ENCODE assay signal across 1 cellular context in the genomic region with DNA sequence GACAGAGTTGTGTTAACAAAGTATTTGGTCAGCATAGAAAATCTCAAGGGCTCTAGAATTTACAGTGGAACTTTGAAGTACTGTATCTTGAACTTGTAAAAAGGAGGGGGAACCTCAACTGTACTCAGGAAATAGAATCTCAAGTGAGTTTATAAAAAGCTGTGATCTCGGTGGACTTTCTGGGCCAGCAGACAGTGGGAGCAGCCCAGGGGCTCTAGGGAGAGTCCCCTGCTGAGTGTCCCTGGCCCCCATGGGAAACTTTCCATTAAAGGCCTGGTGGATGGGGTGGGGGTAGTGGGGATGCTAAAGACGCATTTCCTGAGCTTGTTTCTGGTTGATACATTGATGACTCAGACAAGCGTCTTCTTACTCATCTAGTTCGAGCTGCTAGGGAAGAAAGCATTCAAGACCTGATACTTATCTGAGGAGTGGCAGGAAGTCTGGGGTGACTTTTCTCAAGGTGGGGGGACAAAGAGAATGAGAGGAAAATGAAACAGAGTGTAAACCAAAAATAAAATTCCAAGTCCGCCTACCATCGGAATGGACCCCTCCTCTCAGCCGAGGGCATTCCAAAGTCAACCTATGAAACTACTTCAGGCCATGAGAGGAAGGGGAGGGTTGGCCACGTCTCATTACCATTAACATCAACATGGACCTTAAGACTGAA.
TF ChIP-seq lines count a peak whose summit lies in the region.

No MANE protein-coding gene starts in this region.

TF ChIP-seq in K562, 482 proteins besides CTCF, POLR2A, EP300 and RAD21 (continued from another document):
- TF ChIP-seq ZNF318 (IDR thresholded peaks at IDR 0.05; ENCODE audit: borderline replicate concordance in 1 of 2, low read depth in 1 of 2): no peak
- TF ChIP-seq CBFA2T3 (IDR thresholded peaks at IDR 0.05): 0 out of 2 replicates have a peak, but pooled peaks have one; percentile 42
- TF ChIP-seq SMARCA4 (IDR thresholded peaks at IDR 0.05): peak; percentile 60
- TF ChIP-seq MAZ (CRISPR knock-in tag; conservative IDR thresholded peaks at IDR 0.05 in 1 of 2, IDR thresholded peaks at IDR 0.05 in 1 of 2): 0 out of 4 replicates have a peak, but pooled peaks of 1 of the 2 experiments have one; percentile 34
- TF ChIP-seq MYNN (IDR thresholded peaks at IDR 0.05): peak; percentile 70; the same call in 1 of the 2 replicates
- TF ChIP-seq MYNN (CRISPR knock-in tag; IDR thresholded peaks at IDR 0.05): no peak
- peak; percentile 10; the same call in 1 of the 2 replicates for TF ChIP-seq ATF7 (IDR thresholded peaks at IDR 0.05)
- TF ChIP-seq FOSL1 (tag; conservative IDR thresholded peaks at IDR 0.05): peak; percentile 98
- no peak for TF ChIP-seq PTRF (tag; IDR thresholded peaks at IDR 0.05)
- TF ChIP-seq HMG20A (CRISPR knock-in tag; conservative IDR thresholded peaks at IDR 0.05): no peak
- no peak for TF ChIP-seq NFE2L1 (tag; IDR thresholded peaks at IDR 0.05; ENCODE audit: borderline replicate concordance, low read depth)
- peak in 1 of 2 experiments; percentile 19; a peak in 1 of 4 replicates for TF ChIP-seq TRIM24 (IDR thresholded peaks at IDR 0.05)
- TF ChIP-seq NFE2 (IDR thresholded peaks at IDR 0.05; ENCODE audit: low read depth): 0 out of 2 replicates have a peak, but pooled peaks have one; percentile 3
- TF ChIP-seq JUNB (CRISPR knock-in tag; conservative IDR thresholded peaks at IDR 0.05): peak; percentile 79; the same call in 1 of the 2 replicates
- TF ChIP-seq ATF3 (IDR thresholded peaks at IDR 0.05): peak; percentile 92
- TF ChIP-seq ATF3 (CRISPR knock-in tag; conservative IDR thresholded peaks at IDR 0.05): no peak
- no peak for TF ChIP-seq PHF20 (IDR thresholded peaks at IDR 0.05; ENCODE audit: partially characterized antibody)
- no peak for TF ChIP-seq HDAC8 (tag; IDR thresholded peaks at IDR 0.05)
- TF ChIP-seq JUN (IDR thresholded peaks at IDR 0.05; ENCODE audit: borderline replicate concordance, low read depth, low read length): peak; percentile 81; the same call in 1 of the 2 replicates
- no peak for TF ChIP-seq JUN (CRISPR knock-in tag; IDR thresholded peaks at IDR 0.05; ENCODE audit: borderline replicate concordance)
- TF ChIP-seq ZNF584 (CRISPR knock-in tag; IDR thresholded peaks at IDR 0.05; ENCODE audit: low read depth): peak; percentile 63; the same call in 1 of the 2 replicates
- peak; percentile 44 for TF ChIP-seq FOS (IDR thresholded peaks at IDR 0.05; ENCODE audit: extremely low read depth, insufficient read length)
- 0 out of 2 replicates have a peak, but pooled peaks have one; percentile 36 for TF ChIP-seq CTBP1 (IDR thresholded peaks at IDR 0.05; ENCODE audit: borderline replicate concordance)
- peak; percentile 66 for TF ChIP-seq GABPA (tag; conservative IDR thresholded peaks at IDR 0.05; ENCODE audit: low read depth)
- peak; percentile 72 for TF ChIP-seq ARID1B (IDR thresholded peaks at IDR 0.05)
- TF ChIP-seq ZNF445 (CRISPR knock-in tag; IDR thresholded peaks at IDR 0.05; ENCODE audit: low read depth): 0 out of 2 replicates have a peak, but pooled peaks have one; percentile 6
- TF ChIP-seq MCM5 (IDR thresholded peaks at IDR 0.05; ENCODE audit: low read depth): no peak
- TF ChIP-seq PPARD (CRISPR knock-in tag; IDR thresholded peaks at IDR 0.05): no peak
- peak; percentile 64 for TF ChIP-seq VEZF1 (CRISPR knock-in tag; IDR thresholded peaks at IDR 0.05)
- TF ChIP-seq CXXC5 (CRISPR knock-in tag; IDR thresholded peaks at IDR 0.05): peak; percentile 37; the same call in 1 of the 2 replicates
- no peak for TF ChIP-seq ATF1 (CRISPR knock-in tag; IDR thresholded peaks at IDR 0.05)
- TF ChIP-seq ATF1 (tag; IDR thresholded peaks at IDR 0.05): 0 out of 2 replicates have a peak, but pooled peaks have one; percentile 16
- TF ChIP-seq JUND (IDR thresholded peaks at IDR 0.05; ENCODE audit: borderline replicate concordance, low read depth, low read length): peak; percentile 91
- TF ChIP-seq JUND (tag; IDR thresholded peaks at IDR 0.05; ENCODE audit: borderline replicate concordance, low read depth, low read length): peak; percentile 84; the same call in 2 of the 3 replicates
